ENCODE assay signal across 8 cellular contexts in genomic region chr14:87745507-87746118, GRCh38.
DNase-seq lines count a peak whose midpoint lies in the region; ATAC-seq, FAIRE-seq and TF ChIP-seq lines count a peak whose summit lies in the region.

No MANE protein-coding gene starts in this region.

- DNase-seq in Daoy (ENCODE audit: low read depth) (peak; percentile 31), H9 (peak; percentile 57), NAMALWA (ENCODE audit: low spot score) (peak; percentile 52), GM12878 (ENCODE audit: low read depth, low spot score) (no peak), medulla oblongata (ENCODE audit: extremely low spot score) (peak; percentile 46), NCI-H2029 treated with DMSO at 0.1 percent for 48 hours (lab: John Stamatoyannopoulos, UW) (no peak), NCI-H187 (lab: John Stamatoyannopoulos, UW) (no peak)

- H3K4ac ChIP-seq in H9 (ENCODE audit: low read depth, low read length), result no peak overlapping the region

- POLR2A ChIA-PET in GM12878 (lab: Charles Lee), result interaction anchor here (0.7 kb wide), 1 partner anchor 29 kb away, joined by 3 read pairs; no protein-coding TSS in a partner anchor

- TF ChIP-seq POLR2A in GM12878 (IDR thresholded peaks at IDR 0.05; ENCODE audit: low read depth, low read length), result no peak

- peak; percentile 87 for TF ChIP-seq CTCF in 22Rv1 (IDR thresholded peaks at IDR 0.05)
- TF ChIP-seq CTCF in H9 (conservative IDR thresholded peaks at IDR 0.05), result peak; percentile 86
- peak; percentile 70 to 83 (median 77) for TF ChIP-seq CTCF in GM12878 (IDR thresholded peaks at IDR 0.05 in 2 of 3, conservative IDR thresholded peaks at IDR 0.05 in 1 of 3; ENCODE audit: control insufficient read depth in 2 of 3, extremely low read depth in 1 of 3, insufficient read depth in 1 of 3, low read depth in 3 of 3, low read length in 3 of 3)

- no peaks in the 10 kb centered on the region for H3K36me3 ChIP-seq in GM12878 (ENCODE audit: control insufficient read depth in 2 of 2, insufficient read depth in 2 of 2, low read length in 1 of 2)

- no peak overlapping the region for H3K18ac ChIP-seq in H9 (ENCODE audit: insufficient read length, low read depth, low read length)

- no peak overlapping the region for H4K8ac ChIP-seq in H9 (replicated peaks; ENCODE audit: insufficient read length, low read depth, low read length)

- ATAC-seq in GM12878, result peak; percentile 83

- FAIRE-seq in GM12878 (lab: Jason Lieb, UNC), result peak; percentile 83

- H3K9ac ChIP-seq in H9 (ENCODE audit: extremely low read depth, insufficient read length, low read length) (no peak overlapping the region), GM12878 (ENCODE audit: control insufficient read depth, insufficient read depth, low read length) (no peak overlapping the region)

- BruUV-seq in GM12878 (replicated peaks; lab: Mats Ljungman, UMichigan), result no TSS peak

- H3K9me3 Mint-ChIP-seq in H9, result peaks cover 2 to 3% of the 10 kb centered on the region in 2 experiments; a peak in 1 of 5 replicates

- H3K27me3 ChIP-seq in H9 (ENCODE audit: insufficient read depth, low read length), result no peaks in the 10 kb centered on the region
- H3K27me3 ChIP-seq in GM12878 (replicated peaks in 1 of 2; ENCODE audit: control insufficient read depth in 2 of 2, insufficient read depth in 2 of 2, low read length in 1 of 2), result no peaks in the 10 kb centered on the region

- H4K20me1 ChIP-seq in H9 (ENCODE audit: control insufficient read depth, insufficient read depth, insufficient read length), result no peaks in the 10 kb centered on the region
- no peaks in the 10 kb centered on the region for H4K20me1 ChIP-seq in GM12878 (ENCODE audit: control insufficient read depth, insufficient read depth)

- 0 out of 4 replicates have a peak, but pooled peaks cover 0 to 3% of the 10 kb centered on the region in 2 experiments for H3K4me1 Mint-ChIP-seq in H9

- no peak overlapping the region for H2BK12ac ChIP-seq in H9 (ENCODE audit: insufficient read length, low read depth, low read length)

- TF ChIP-seq RAD21 in GM12878 (IDR thresholded peaks at IDR 0.05; ENCODE audit: insufficient read depth, low read depth, low read length), result peak; percentile 39

- no peaks in the 10 kb centered on the region for H3K79me1 ChIP-seq in H9 (ENCODE audit: insufficient read depth, low read depth, low read length, poor library complexity, severe bottlenecking)

- H3K36me3 Mint-ChIP-seq in H9 (ENCODE audit: insufficient read depth in 1 of 3, low read depth in 3 of 3), result no peaks in the 10 kb centered on the region

- RAD21 ChIA-PET in GM12878 (lab: Charles Lee; ENCODE audit: unreplicated experiment), result interaction anchor here (0.7 to 2.1 kb wide), 8 partner anchors 11 to 154 kb away, joined by 3 to 10 read pairs (median 4); no protein-coding TSS in a partner anchor

- no peaks in the 10 kb centered on the region for H3K4me1 ChIP-seq in H9 (ENCODE audit: insufficient read depth, low read length)
- H3K4me1 ChIP-seq in GM12878 (ENCODE audit: control insufficient read depth, insufficient read depth, low read length), result no peaks in the 10 kb centered on the region

- intact Hi-C loops in GM12878 (cut with micrococcal nuclease; ENCODE audit: unreplicated experiment), result loop anchor here (1.0 kb wide), 1 partner anchor 151 kb away; no protein-coding TSS in a partner anchor

- no peak overlapping the region for H3T11ph ChIP-seq in H9 (ENCODE audit: low read length)

- TF ChIP-seq EP300 in GM12878 (IDR thresholded peaks at IDR 0.05; ENCODE audit: borderline replicate concordance in 1 of 2, control insufficient read depth in 1 of 2, low read depth in 2 of 2, low read length in 2 of 2), result no peak

- H3K14ac ChIP-seq in H9 (ENCODE audit: insufficient read depth, low read length), result no peak overlapping the region

- H2BK15ac ChIP-seq in H9 (ENCODE audit: low read depth, low read length), result no peak overlapping the region

- H4K5ac ChIP-seq in H9 (ENCODE audit: insufficient read length, low read depth, low read length), result no peak overlapping the region

- no peak overlapping the region for H3K27ac ChIP-seq in 22Rv1
- H3K27ac ChIP-seq in H9 (ENCODE audit: insufficient read length, low read depth, low read length), result no peak overlapping the region
- H3K27ac ChIP-seq in GM12878 (ENCODE audit: control insufficient read depth, insufficient read depth), result no peak overlapping the region

- H3K4me2 ChIP-seq in H9 (ENCODE audit: insufficient read depth, insufficient read length, low read length) (no peak overlapping the region), GM12878 (ENCODE audit: control insufficient read depth, insufficient read depth) (no peak overlapping the region)

- H2BK5ac ChIP-seq in H9 (ENCODE audit: insufficient read length, low read length), result no peak overlapping the region

- no peaks in the 10 kb centered on the region for H3K27me3 Mint-ChIP-seq in H9 (ENCODE audit: low read depth)

- SMC1A ChIA-PET in GM12878 (lab: Charles Lee; ENCODE audit: uncharacterized antibody, unreplicated experiment), result interaction anchor here (0.6 to 3.0 kb wide), 15 partner anchors 9 to 338 kb away, joined by 3 to 38 read pairs (median 4); no protein-coding TSS in a partner anchor

- no peaks in the 10 kb centered on the region for H3K23me2 ChIP-seq in H9 (ENCODE audit: insufficient read length, low read depth, low read length, poor library complexity, severe bottlenecking)

- H3K27ac Mint-ChIP-seq in H9, result no peak overlapping the region

- no peak overlapping the region for H2BK120ac ChIP-seq in H9 (ENCODE audit: low read depth, low read length, poor library complexity, severe bottlenecking)

- no peak overlapping the region for H3K23ac ChIP-seq in H9 (ENCODE audit: insufficient read length, low read depth, low read length)

- CTCF ChIA-PET in GM12878 (lab: Yijun Ruan, JAX), result interaction anchor here (0.6 to 8.7 kb wide), 31 partner anchors 9 to 1800 kb away, joined by 3 to 119 read pairs (median 4); no protein-coding TSS in a partner anchor

- in situ Hi-C loops in GM12878 (cut with MboI), result no loop called here

- no peak overlapping the region for H3K4me3 Mint-ChIP-seq in H9

- H2BK20ac ChIP-seq in H9 (ENCODE audit: low read depth, low read length, poor library complexity, severe bottlenecking), result no peak overlapping the region

- H3K79me2 ChIP-seq in H9 (ENCODE audit: insufficient read depth, low read length) (no peaks in the 10 kb centered on the region), GM12878 (ENCODE audit: control insufficient read depth, insufficient read depth, low read length) (no peaks in the 10 kb centered on the region)

- H2AK5ac ChIP-seq in H9 (ENCODE audit: insufficient read length, low read length), result no peak overlapping the region

- H3K9me3 ChIP-seq in H9 (ENCODE audit: control insufficient read depth, low read depth, low read length) (no peaks in the 10 kb centered on the region), GM12878 (replicated peaks; ENCODE audit: control insufficient read depth, insufficient read depth, low read length) (no peaks in the 10 kb centered on the region)

- no peak overlapping the region for H2AFZ ChIP-seq in H9 (ENCODE audit: low read length)
- no peak overlapping the region for H2AFZ ChIP-seq in GM12878 (ENCODE audit: control insufficient read depth, low read depth, low read length)

- no peak overlapping the region for H3K56ac ChIP-seq in H9 (ENCODE audit: insufficient read length, low read depth, low read length)

- no peak overlapping the region for H4K91ac ChIP-seq in H9 (ENCODE audit: insufficient read length, low read depth, low read length)

- WGBS in H9 (ENCODE audit: extremely low coverage, insufficient read length, low lambda C conversion rate), result no CpG with 5 or more reads among the region's 3 CpGs
- WGBS in GM12878 (ENCODE audit: insufficient coverage, insufficient replicate concordance, low lambda C conversion rate, missing lambda C conversion rate), result 26% methylated on average over 3 of the region's 3 CpGs

- H3K4me3 ChIP-seq in GM12878, result no peak overlapping the region

TF ChIP-seq in GM12878, 131 proteins besides CTCF, POLR2A, EP300 and RAD21:
- TF ChIP-seq ZNF622 (IDR thresholded peaks at IDR 0.05) (no peak), RUNX3 (IDR thresholded peaks at IDR 0.05; ENCODE audit: low read length) (0 out of 2 replicates have a peak, but pooled peaks have one; percentile 7), YY1 (IDR thresholded peaks at IDR 0.05; ENCODE audit: low read depth, low read length) (0 out of 2 replicates have a peak, but pooled peaks have one; percentile 16), NKRF (conservative IDR thresholded peaks at IDR 0.05) (no peak), SMC3 (IDR thresholded peaks at IDR 0.05; ENCODE audit: borderline replicate concordance, low read length) (peak; percentile 79)

Comparison
In these comparisons a context has a peak if more than half of its experiments do, and no peak if none do; other contexts are left out.
1. DNase-seq: peak in Daoy (single experiment), H9 (single experiment), NAMALWA (single experiment) and medulla oblongata (single experiment); none in GM12878 (single experiment), NCI-H2029 treated with DMSO at 0.1 percent for 48 hours (single experiment) and NCI-H187 (0 of 2).
2. Peak in every context shown above with its lines, with median percentiles within 50 percentile points of each other: CTCF ChIP-seq.